Comparison of ENCODE assay signal across 10 cellular contexts in genomic region chr3:42526616-42527367, GRCh38. TPM values are rescaled to one million over a fixed set of nuclear protein-coding genes. Genes with fewer than 3 reads are reported as not detected.
DNase-seq lines count a peak whose midpoint lies in the region; ATAC-seq and TF ChIP-seq lines count a peak whose summit lies in the region.
"Had no signal": no experiment of that assay in that cellular context is flagged by ENCODE, and none has a peak within 500 bp of the region (broad histone marks: within the 10 kb centered on the region; RNA-seq: fewer than 3 reads in every experiment).

No MANE protein-coding gene starts in this region.

- no peaks in the 10 kb centered on the region for H3K9me3 Mint-ChIP-seq in activated naive CD4-positive, alpha-beta T cell treated with anti-CD3 and anti-CD28 coated beads, Interleukin-2, amount 10 ng/mL, durations not matched to agents 7 days and 5 days
- H3K9me3 Mint-ChIP-seq: activated B cell treated with CpG ODN at 0.5 μM for 24 hours had no signal

- H3K4me3 Mint-ChIP-seq in T-helper 17 cell, result peak overlapping the region; percentile 79
- no peak overlapping the region for H3K4me3 Mint-ChIP-seq in activated naive CD4-positive, alpha-beta T cell treated with anti-CD3 and anti-CD28 coated beads, Interleukin-2, amount 10 ng/mL, durations not matched to agents 7 days and 5 days
- H3K4me3 Mint-ChIP-seq: activated B cell treated with CpG ODN at 0.5 μM for 24 hours had no signal

- H3K36me3 Mint-ChIP-seq in T-helper 17 cell (ENCODE audit: low read depth), result peaks cover 14% of the 10 kb centered on the region
- peaks cover 58% of the 10 kb centered on the region for H3K36me3 Mint-ChIP-seq in activated naive CD4-positive, alpha-beta T cell treated with anti-CD3 and anti-CD28 coated beads, Interleukin-2, amount 10 ng/mL, durations not matched to agents 7 days and 5 days

- ATAC-seq in T-helper 17 cell, result peak; percentile 78
- no peak for ATAC-seq in GM21381 (IDR thresholded peaks at IDR 0.05; ENCODE audit: unreplicated experiment)
- no peak for ATAC-seq in GM21825 (IDR thresholded peaks at IDR 0.05; ENCODE audit: unreplicated experiment)

- peak; percentile 44; the same call in 2 of the 3 replicates for TF ChIP-seq CTCF in GM12872 (IDR thresholded peaks at IDR 0.05; ENCODE audit: insufficient read depth, low read depth, low read length)

- H3K27ac Mint-ChIP-seq in T-helper 17 cell, result peak overlapping the region; percentile 56
- peak overlapping the region; percentile 90 for H3K27ac Mint-ChIP-seq in activated naive CD4-positive, alpha-beta T cell treated with anti-CD3 and anti-CD28 coated beads, Interleukin-2, amount 10 ng/mL, durations not matched to agents 7 days and 5 days
- H3K27ac Mint-ChIP-seq: activated B cell treated with CpG ODN at 0.5 μM for 24 hours had no signal

- CTCF ChIA-PET in activated naive CD4-positive, alpha-beta T cell treated with anti-CD3 and anti-CD28 coated beads, Interleukin-2, amount 10 ng/mL, durations not matched to agents 7 days and 5 days (lab: Charles Lee), result interaction anchor here (0.8 to 11.6 kb wide), 6 partner anchors 8 to 25 kb away, joined by 3 to 98 read pairs (median 5); partner anchors contain the start of gene VIPR1

- H3K4me1 Mint-ChIP-seq in T-helper 17 cell, result peaks cover 59% of the 10 kb centered on the region
- peaks cover 73% of the 10 kb centered on the region for H3K4me1 Mint-ChIP-seq in activated naive CD4-positive, alpha-beta T cell treated with anti-CD3 and anti-CD28 coated beads, Interleukin-2, amount 10 ng/mL, durations not matched to agents 7 days and 5 days

- H3K27me3 Mint-ChIP-seq in T-helper 17 cell, result no peaks in the 10 kb centered on the region
- no peaks in the 10 kb centered on the region for H3K27me3 Mint-ChIP-seq in activated naive CD4-positive, alpha-beta T cell treated with anti-CD3 and anti-CD28 coated beads, Interleukin-2, amount 10 ng/mL, durations not matched to agents 7 days and 5 days
- H3K27me3 Mint-ChIP-seq: activated B cell treated with CpG ODN at 0.5 μM for 24 hours had no signal

- H3K9me3 ChIP-seq in T-helper 17 cell (ENCODE audit: control insufficient read depth, low read length, poor library complexity, severe bottlenecking), result no peaks in the 10 kb centered on the region

- DNase-seq in T-helper 17 cell (peak in 2 of 3 donors; percentile 20 to 24), DMS79 treated with DMSO at 0.1 percent for 48 hours (lab: John Stamatoyannopoulos, UW) (no peak), AG20443 (ENCODE audit: low spot score) (no peak)
- DNase-seq in activated naive CD4-positive, alpha-beta T cell treated with anti-CD3 and anti-CD28 coated beads, Interleukin-2, amount 10 ng/mL, durations not matched to agents 7 days and 5 days, result peak; percentile 66
- DNase-seq in stimulated activated CD4-positive, alpha-beta T cell treated with anti-CD3 and anti-CD28 coated beads, Interleukin-15, amount 100 ng/mL, for 48 hours (ENCODE audit: low read depth in 2 of 2), result peak; percentile 41 to 45
- DNase-seq: activated B cell treated with CpG ODN at 0.5 μM for 24 hours, NCI-H748 treated with DMSO at 0.1 percent for 48 hours had no signal

RNA-seq across cellular contexts. Expression of gene VIPR1, which starts 24.3 kb away (rescaled TPM):
- total RNA-seq in T-helper 17 cell, result 10 to 100 TPM; 33.4 to 72.9 TPM

RNA-seq across cellular contexts. Expression of gene SEC22C, which starts 55.0 kb away (rescaled TPM):
- 10 to 100 TPM; 83.2 to 84.5 TPM for total RNA-seq in T-helper 17 cell

Comparison
In these comparisons a context has a peak if more than half of its experiments do, and no peak if none do; other contexts are left out.
1. DNase-seq: peak in T-helper 17 cell (2 of 3), activated naive CD4-positive, alpha-beta T cell treated with anti-CD3 and anti-CD28 coated beads, Interleukin-2, amount 10 ng/mL, durations not matched to agents 7 days and 5 days (single experiment) and stimulated activated CD4-positive, alpha-beta T cell treated with anti-CD3 and anti-CD28 coated beads, Interleukin-15, amount 100 ng/mL, for 48 hours (2 of 2); none in DMS79 treated with DMSO at 0.1 percent for 48 hours (single experiment) and AG20443 (single experiment).